8 cellular contexts compared by ENCODE assay signal in genomic region chr19:50922316-50922853, GRCh38. TPM values are rescaled to one million over a fixed set of nuclear protein-coding genes. Genes with fewer than 3 reads are reported as not detected.
DNase-seq lines count a peak whose midpoint lies in the region; ATAC-seq and TF ChIP-seq lines count a peak whose summit lies in the region.

No MANE protein-coding gene starts in this region.

- no peaks in the 10 kb centered on the region for H3K79me2 ChIP-seq in GM23248 (ENCODE audit: insufficient read depth)

- no peaks in the 10 kb centered on the region for H3F3A ChIP-seq in GM23248 (ENCODE audit: insufficient read depth)

- in situ Hi-C loops in GM23248 (cut with MboI): loop anchor here (25.0 kb wide), 1 partner anchor 560 kb away; the partner anchor contains the start of gene NAPSA

- H3K4me2 ChIP-seq in GM23248 (ENCODE audit: unreplicated experiment): no peak overlapping the region

- H3K9me3 ChIP-seq in CD8-positive, alpha-beta memory T cell (ENCODE audit: low read length): no peaks in the 10 kb centered on the region
- H3K9me3 ChIP-seq in GM23248 (ENCODE audit: low read depth) (no peaks in the 10 kb centered on the region), adrenal gland (replicated peaks in 1 of 3) (no peaks in the 10 kb centered on the region), left ventricle myocardium inferior (replicated peaks) (no peaks in the 10 kb centered on the region)

- no peak overlapping the region for H3K4me3 Mint-ChIP-seq in CD8-positive, alpha-beta memory T cell
- H3K4me3 Mint-ChIP-seq in T-cell: no peak overlapping the region

- H3K36me3 ChIP-seq in CD8-positive, alpha-beta memory T cell (ENCODE audit: insufficient read depth, low read length): no peaks in the 10 kb centered on the region
- no peaks in the 10 kb centered on the region for H3K36me3 ChIP-seq in GM23248 (ENCODE audit: low read depth)
- H3K36me3 ChIP-seq in adrenal gland (replicated peaks in 1 of 2): no peaks in the 10 kb centered on the region
- H3K36me3 ChIP-seq in left ventricle myocardium inferior: no peaks in the 10 kb centered on the region

- peaks cover 23 to 45% of the 10 kb centered on the region in 2 donors for H3K27me3 Mint-ChIP-seq in CD8-positive, alpha-beta memory T cell
- peaks cover 39 to 49% of the 10 kb centered on the region in 2 donors for H3K27me3 Mint-ChIP-seq in T-cell

- no peak overlapping the region for H3K9ac ChIP-seq in GM23248

- peaks cover 12% of the 10 kb centered on the region for H3K27me3 ChIP-seq in CD8-positive, alpha-beta memory T cell (ENCODE audit: insufficient read depth, low read length, poor library complexity, severe bottlenecking)
- H3K27me3 ChIP-seq in GM23248 (replicated peaks; ENCODE audit: insufficient read depth) (peaks cover 23% of the 10 kb centered on the region), adrenal gland (peaks cover 4% of the 10 kb centered on the region), left ventricle myocardium inferior (ENCODE audit: low read depth) (peaks cover 86% of the 10 kb centered on the region)

- H3K9me2 ChIP-seq in GM23248 (ENCODE audit: insufficient read depth): no peaks in the 10 kb centered on the region

- TF ChIP-seq POLR2A in adrenal gland (IDR thresholded peaks at IDR 0.05): no peak

- H3K4me1 Mint-ChIP-seq in CD8-positive, alpha-beta memory T cell: peaks cover 7 to 10% (median 8%) of the 10 kb centered on the region in 3 donors
- H3K4me1 Mint-ChIP-seq in T-cell: peaks cover 7 to 8% (median 8%) of the 10 kb centered on the region in 3 donors

- H3K27ac Mint-ChIP-seq in CD8-positive, alpha-beta memory T cell: no peak overlapping the region
- no peak overlapping the region for H3K27ac Mint-ChIP-seq in T-cell

- POLR2A ChIA-PET in CD8-positive, alpha-beta memory T cell (lab: Charles Lee): no interaction called here
- POLR2A ChIA-PET in T-cell (lab: Charles Lee): no interaction called here

- no peaks in the 10 kb centered on the region for H3K9me3 Mint-ChIP-seq in CD8-positive, alpha-beta memory T cell
- no peaks in the 10 kb centered on the region for H3K9me3 Mint-ChIP-seq in T-cell

- no peak overlapping the region for H3K4me3 ChIP-seq in CD8-positive, alpha-beta memory T cell (ENCODE audit: low read length)
- no peak overlapping the region for H3K4me3 ChIP-seq in GM23248
- no peak overlapping the region for H3K4me3 ChIP-seq in adrenal gland
- H3K4me3 ChIP-seq in left ventricle myocardium inferior: no peak overlapping the region

- no peaks in the 10 kb centered on the region for H3K36me3 Mint-ChIP-seq in CD8-positive, alpha-beta memory T cell
- H3K36me3 Mint-ChIP-seq in T-cell: no peaks in the 10 kb centered on the region

- WGBS in GM23248 (ENCODE audit: low coverage in 1 of 2, low lambda C conversion rate in 2 of 2, missing lambda C conversion rate in 2 of 2), 2 experiments: 26 to 27% methylated on average over 21 of the region's 21 CpGs
- WGBS in adrenal gland, 4 donors: 26 to 58% (median 32%) methylated on average over 4 to 21 of the region's 21 CpGs

- peaks cover 4% of the 10 kb centered on the region for H3K4me1 ChIP-seq in CD8-positive, alpha-beta memory T cell (ENCODE audit: insufficient read depth, low read length)
- H3K4me1 ChIP-seq in GM23248 (ENCODE audit: insufficient read depth) (no peaks in the 10 kb centered on the region), adrenal gland (replicated peaks in 1 of 2) (peaks cover 0 to 10% of the 10 kb centered on the region in 2 donors), left ventricle myocardium inferior (peaks cover 6% of the 10 kb centered on the region)

- no peaks in the 10 kb centered on the region for H4K20me1 ChIP-seq in GM23248 (ENCODE audit: insufficient read depth)

- peak; percentile 75 to 90 (median 82) for TF ChIP-seq CTCF in adrenal gland (IDR thresholded peaks at IDR 0.05)
- peak; percentile 90 for TF ChIP-seq CTCF in left ventricle myocardium inferior (IDR thresholded peaks at IDR 0.05; ENCODE audit: borderline replicate concordance)

- intact Hi-C loops in adrenal gland (cut with DNase I): loop anchor here (5.0 to 10.0 kb wide), 4 partner anchors 115 to 208 kb away; partner anchors contain the start of gene SHANK1 (in 1 of the 2)
- intact Hi-C loops in left ventricle myocardium inferior (cut with micrococcal nuclease): no loop called here

- no peak overlapping the region for H2AFZ ChIP-seq in GM23248

- CTCF ChIA-PET in CD8-positive, alpha-beta memory T cell (lab: Charles Lee): interaction anchor here (0.6 to 2.2 kb wide), 9 partner anchors 9 to 565 kb away, joined by 3 to 10 read pairs (median 4); no protein-coding TSS in a partner anchor
- CTCF ChIA-PET in T-cell (lab: Charles Lee): interaction anchor here in 1 of 2 donors (0.6 to 0.9 kb wide), 2 partner anchors 10 to 13 kb away, joined by 3 to 4 read pairs; no protein-coding TSS in a partner anchor

- ATAC-seq in T-cell (replicated peaks in 1 of 4) (peak; percentile 89 to 96 (median 94)), HG03280 (IDR thresholded peaks at IDR 0.05; ENCODE audit: unreplicated experiment) (no peak)

- no peak overlapping the region for H3K27ac ChIP-seq in CD8-positive, alpha-beta memory T cell (ENCODE audit: low read depth, low read length)
- H3K27ac ChIP-seq in GM23248 (no peak overlapping the region), adrenal gland (no peak overlapping the region), left ventricle myocardium inferior (replicated peaks) (no peak overlapping the region)

- peak; percentile 54 to 76 (median 59) for DNase-seq in CD8-positive, alpha-beta memory T cell
- DNase-seq in GM23248: peak; percentile 82
- peak; percentile 92 for DNase-seq in NCI-H146 (lab: John Stamatoyannopoulos, UW)
- DNase-seq in T-cell: peak; percentile 30 to 75 (median 62)
- DNase-seq in adrenal gland: peak; percentile 66 to 85 (median 79)
- peak; percentile 34 for DNase-seq in left ventricle myocardium inferior
- DNase-seq in putamen (ENCODE audit: low spot score): peak; percentile 44

RNA-seq across cellular contexts. Expression of gene KLK4, which starts 11.2 kb away (rescaled TPM):
- not detected for total RNA-seq in CD8-positive, alpha-beta memory T cell
- not detected for polyA plus RNA-seq in CD8-positive, alpha-beta memory T cell
- not detected in 2 replicates for total RNA-seq in GM23248 (2014; rRNA removed; shearing (Covaris generic))
- polyA plus RNA-seq in GM23248 (2016; fragmentation: Nextera tagmentation; extraction: Ambion mirVana) (not detected in 2 replicates), adrenal gland (10 to 100 TPM in 2 of 3 donors, under 1 TPM in 1; 0.42 to 16.8 (median 10.9) TPM)
- total RNA-seq in T-cell (not detected), adrenal gland (10 to 100 TPM in 1 of 8 donors, 1 to 10 TPM in 3, under 1 TPM in 1, not detected in 3; 0.28 to 10.2 (median 2.2) TPM), left ventricle myocardium inferior (not detected)

RNA-seq across cellular contexts. Expression of gene KLK5, which starts 30.5 kb away (rescaled TPM):
- total RNA-seq in CD8-positive, alpha-beta memory T cell: not detected
- polyA plus RNA-seq in CD8-positive, alpha-beta memory T cell: not detected
- total RNA-seq in GM23248 (2014; rRNA removed; shearing (Covaris generic)): not detected in 2 replicates
- polyA plus RNA-seq in GM23248 (2016; fragmentation: Nextera tagmentation; extraction: Ambion mirVana) (0.23 TPM in 1 of 2 replicates, not detected in the other), adrenal gland (not detected)
- total RNA-seq in T-cell (not detected), adrenal gland (not detected), left ventricle myocardium inferior (not detected)

RNA-seq across cellular contexts. Expression of gene KLK6, which starts 47.0 kb away (rescaled TPM):
- not detected for total RNA-seq in CD8-positive, alpha-beta memory T cell
- not detected for polyA plus RNA-seq in CD8-positive, alpha-beta memory T cell
- not detected in 2 replicates for total RNA-seq in GM23248 (2014; rRNA removed; shearing (Covaris generic))
- polyA plus RNA-seq in GM23248 (2016; fragmentation: Nextera tagmentation; extraction: Ambion mirVana): not detected in 2 replicates
- not detected for total RNA-seq in T-cell
- total RNA-seq in adrenal gland: not detected
- polyA plus RNA-seq in adrenal gland: not detected
- not detected for total RNA-seq in left ventricle myocardium inferior

RNA-seq across cellular contexts. Expression of gene KLK2, which starts 49.1 kb away (rescaled TPM):
- not detected for total RNA-seq in CD8-positive, alpha-beta memory T cell
- not detected for polyA plus RNA-seq in CD8-positive, alpha-beta memory T cell
- total RNA-seq in GM23248 (2014; rRNA removed; shearing (Covaris generic)): not detected in 2 replicates
- polyA plus RNA-seq in GM23248 (2016; fragmentation: Nextera tagmentation; extraction: Ambion mirVana) (not detected in 2 replicates), adrenal gland (under 1 TPM in 1 of 3 donors, not detected in 2; 0.20 TPM)
- total RNA-seq in T-cell (not detected), adrenal gland (under 1 TPM in 1 of 8 donors, not detected in 7; 0.61 TPM), left ventricle myocardium inferior (not detected)

Comparison
In these comparisons a context has a peak if more than half of its experiments do, and no peak if none do; other contexts are left out.
1. DNase-seq: peak in every context shown above with its lines; median percentile 92 in NCI-H146; 82 in GM23248; 79 in adrenal gland; 62 in T-cell; 59 in CD8-positive, alpha-beta memory T cell; 44 in putamen; 34 in left ventricle myocardium inferior.